In the genomic region with DNA sequence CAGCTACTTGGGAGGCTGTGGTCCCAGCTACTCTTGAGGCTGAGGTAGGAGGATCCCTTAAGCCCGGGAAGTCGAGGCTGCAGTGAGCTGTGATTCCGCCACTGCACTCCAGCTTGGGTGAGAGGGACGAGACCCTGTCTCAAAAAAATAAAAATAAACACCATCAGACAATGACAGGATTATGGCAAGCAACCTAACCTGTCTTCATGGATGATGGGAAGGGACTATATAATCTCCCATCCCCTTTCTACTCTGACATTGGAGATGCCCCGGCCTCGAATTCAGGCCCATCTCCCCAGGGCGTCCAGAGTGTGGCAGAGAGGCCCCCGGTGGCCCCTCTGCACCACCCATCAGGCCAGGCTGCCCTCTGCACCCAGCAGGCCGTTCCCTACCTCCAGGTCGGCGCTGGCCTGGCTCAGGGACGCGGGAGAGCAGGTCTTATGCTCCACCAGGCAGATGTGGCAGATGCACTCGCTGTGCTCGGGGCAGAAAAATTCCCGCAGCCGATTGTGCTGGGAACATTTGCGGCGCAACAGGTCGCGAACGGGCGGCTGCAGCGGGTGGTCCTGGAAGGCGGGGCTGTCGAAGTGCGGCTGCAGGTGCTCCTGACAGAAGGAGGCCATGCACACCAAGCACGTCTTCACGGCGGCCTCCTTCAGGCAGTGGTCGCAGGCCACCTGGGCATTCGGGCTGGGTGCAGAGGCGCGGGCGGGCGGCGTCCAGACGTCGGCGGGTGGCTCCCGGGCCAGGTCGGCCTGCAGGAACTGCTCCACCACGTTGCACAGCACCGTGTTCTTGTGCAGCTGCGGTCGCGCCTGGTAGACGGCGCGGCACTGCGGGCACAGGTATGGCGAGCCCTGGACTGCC, we compare ENCODE assay signal across 8 cellular contexts. TPM values are rescaled to one million over a fixed set of nuclear protein-coding genes. Genes with fewer than 3 reads are reported as not detected.
DNase-seq lines count a peak whose midpoint lies in the region; ATAC-seq and TF ChIP-seq lines count a peak whose summit lies in the region.

No MANE protein-coding gene starts in this region.

- H3K27me3 ChIP-seq in OCI-LY1 (ENCODE audit: insufficient read depth, low read length) = no peaks in the 10 kb centered on the region
- H3K27me3 ChIP-seq in uterus = no peaks in the 10 kb centered on the region

- H3K9ac ChIP-seq in OCI-LY1 (ENCODE audit: low read length) = peak overlapping the region; percentile 77

- H2AFZ ChIP-seq in OCI-LY1 (ENCODE audit: low read length) = no peak overlapping the region

- H3K36me3 ChIP-seq in OCI-LY1 (ENCODE audit: insufficient read depth, low read length) = peaks cover 11% of the 10 kb centered on the region; the same call in 1 of the 2 replicates
- no peaks in the 10 kb centered on the region for H3K36me3 ChIP-seq in uterus

- no peaks in the 10 kb centered on the region for H3K9me2 ChIP-seq in OCI-LY1 (ENCODE audit: low read depth, low read length)

- TF ChIP-seq CTCF in AG09309 (IDR thresholded peaks at IDR 0.05; ENCODE audit: control insufficient read depth, insufficient read depth, low read depth, low read length, missing control alignments) = no peak
- no peak for TF ChIP-seq CTCF in OCI-LY1 (IDR thresholded peaks at IDR 0.05; ENCODE audit: low read length)
- no peak for TF ChIP-seq CTCF in coronary artery (IDR thresholded peaks at IDR 0.05)
- TF ChIP-seq CTCF in uterus (IDR thresholded peaks at IDR 0.05) = no peak

- H3K9me3 ChIP-seq in OCI-LY1 (ENCODE audit: low read length) = peaks cover 6% of the 10 kb centered on the region; the same call in 1 of the 2 replicates
- H3K9me3 ChIP-seq in uterus = peaks cover 0 to 3% of the 10 kb centered on the region in 2 donors

- no peak for TF ChIP-seq POLR2A in uterus (IDR thresholded peaks at IDR 0.05)

- peaks cover 11% of the 10 kb centered on the region for H3K79me2 ChIP-seq in OCI-LY1 (ENCODE audit: insufficient read depth, low read length)

- H3K27ac ChIP-seq in OCI-LY1 (ENCODE audit: low read depth, low read length, poor library complexity, severe bottlenecking) (peak overlapping the region; percentile 30), coronary artery (peak overlapping the region; percentile 83 to 90), uterus (peak overlapping the region; percentile 89 to 90)

- peak; percentile 21 for ATAC-seq in GM18861 (IDR thresholded peaks at IDR 0.05; ENCODE audit: unreplicated experiment)
- ATAC-seq in HG03060 (IDR thresholded peaks at IDR 0.05; ENCODE audit: low read depth, unreplicated experiment) = peak; percentile 2

- H3K4me1 ChIP-seq in OCI-LY1 (ENCODE audit: insufficient read depth, low read length, severe bottlenecking) (peaks cover 48% of the 10 kb centered on the region), uterus (no peaks in the 10 kb centered on the region)

- peak overlapping the region; percentile 76 for H3K4me2 ChIP-seq in OCI-LY1 (ENCODE audit: low read length)

- intact Hi-C loops in uterus (cut with DNase I; ENCODE audit: low total_unique reads) = no loop called here

- DNase-seq in AG09309 (ENCODE audit: low read depth) = no peak
- DNase-seq in coronary artery (ENCODE audit: low spot score) = no peak
- peak; percentile 19 to 36 for DNase-seq in lung microvascular endothelial cell (ENCODE audit: low read depth in 2 of 2)
- DNase-seq in uterus = peak in 1 of 2 donors; percentile 31
- DNase-seq in GOT3 (lab: John Stamatoyannopoulos, UW) = no peak

- H3K4me3 ChIP-seq in AG09309 (ENCODE audit: control insufficient read depth, low read depth, low read length) = peak overlapping the region; percentile 82
- peak overlapping the region; percentile 76 for H3K4me3 ChIP-seq in OCI-LY1 (ENCODE audit: low read depth, low read length, poor library complexity, severe bottlenecking)
- H3K4me3 ChIP-seq in coronary artery = peak overlapping the region; percentile 94
- peak overlapping the region; percentile 89 for H3K4me3 ChIP-seq in uterus

- H3F3A ChIP-seq in OCI-LY1 (ENCODE audit: insufficient read depth, low read length) = peaks cover 3% of the 10 kb centered on the region; the same call in 1 of the 2 replicates

- H4K20me1 ChIP-seq in OCI-LY1 (ENCODE audit: insufficient read depth, low read length) = no peaks in the 10 kb centered on the region

RNA-seq across cellular contexts. Expression of a gene that starts 0.6 kb away (rescaled TPM):
- total RNA-seq in lung microvascular endothelial cell (20.0 and 27.2 TPM in 2 replicates), uterus (10 to 100 TPM; 17.4 to 80.0 (median 35.0) TPM)

RNA-seq across cellular contexts. Expression of a gene that starts 47.6 kb away (rescaled TPM):
- 8.7 and 10.7 TPM in 2 replicates for total RNA-seq in lung microvascular endothelial cell
- total RNA-seq in uterus = 10 to 100 TPM in 3 of 4 donors, 1 to 10 TPM in 1; 6.9 to 26.1 (median 14.3) TPM

Comparison
In these comparisons a context has a peak if more than half of its experiments do, and no peak if none do; other contexts are left out.
1. DNase-seq: peak in lung microvascular endothelial cell (2 of 2); none in AG09309 (single experiment), coronary artery (single experiment) and GOT3 (single experiment).
2. H3K27ac ChIP-seq: peak in every context shown above with its lines; median percentile 90 in uterus; 86 in coronary artery; 30 in OCI-LY1.
3. Peak in every context shown above with its lines, with median percentiles within 50 percentile points of each other: H3K4me3 ChIP-seq.